27 cellular contexts compared by ENCODE assay signal in genomic region chr5:14369780-14370179, GRCh38.
"Had no signal": no experiment of that assay in that cellular context is flagged by ENCODE, and none has a peak within 500 bp of the region (broad histone marks: within the 10 kb centered on the region; RNA-seq: fewer than 3 reads in every experiment).

No MANE protein-coding gene starts in this region.

- H3K4me3 ChIP-seq: breast epithelium, left ventricle myocardium inferior, lung, mucosa of descending colon, pancreas, prostate gland, sigmoid colon, suprapubic skin, tibial nerve had no signal

- H3K27me3 Mint-ChIP-seq: activated CD4-positive, alpha-beta T cell treated with anti-CD3 and anti-CD28 coated beads for 36 hours; central memory CD8-positive, alpha-beta T cell; stimulated activated memory B cell treated with anti-CD40 and anti-IgM and Interleukin-4, amounts not matched to agents 10 μg/mL and 1 μg/mL and 100 μg/mL, for 72 hours had no signal

- H3K27ac Mint-ChIP-seq: activated CD4-positive, alpha-beta T cell treated with anti-CD3 and anti-CD28 coated beads for 36 hours; stimulated activated memory B cell treated with anti-CD40 and anti-IgM and Interleukin-4, amounts not matched to agents 10 μg/mL and 1 μg/mL and 100 μg/mL, for 72 hours had no signal

- H3K27me3 ChIP-seq: breast epithelium, pancreas, sigmoid colon, suprapubic skin, tibial nerve had no signal

- H3K9me3 Mint-ChIP-seq: central memory CD8-positive, alpha-beta T cell; neural crest cell; stimulated activated memory B cell treated with anti-CD40 and anti-IgM and Interleukin-4, amounts not matched to agents 10 μg/mL and 1 μg/mL and 100 μg/mL, for 72 hours had no signal

- FAIRE-seq: colon, endometrium, frontal cortex, pancreas, small intestine had no signal

- H3K9me3 ChIP-seq: breast epithelium, left ventricle myocardium inferior, mucosa of descending colon, pancreas, prostate gland, sigmoid colon, suprapubic skin, tibial nerve had no signal

- H3K4me1 ChIP-seq: breast epithelium, prostate gland, sigmoid colon, suprapubic skin, tibial nerve had no signal

- H3K36me3 ChIP-seq: breast epithelium had no signal

- ATAC-seq: activated CD4-positive, alpha-beta T cell treated with anti-CD3 and anti-CD28 coated beads for 36 hours; mucosa of descending colon; pancreas; stimulated activated memory B cell treated with anti-CD40 and anti-IgM and Interleukin-4, amounts not matched to agents 10 μg/mL and 1 μg/mL and 100 μg/mL, for 72 hours had no signal

- DNase-seq: activated CD4-positive, alpha-beta T cell treated with anti-CD3 and anti-CD28 coated beads for 36 hours; activated CD4-positive, alpha-beta T cell treated with anti-CD3 and anti-CD28 coated beads, Interleukin-2, amount 50 U/mL, for 48 hours; activated CD4-positive, CD25-positive, alpha-beta regulatory T cell; activated CD8-positive, alpha-beta memory T cell treated with anti-CD3 and anti-CD28 coated beads for 24 hours; activated effector memory CD4-positive, alpha-beta T cell treated with Interleukin-2 at 50 U/mL for 16 hours; activated naive CD4-positive, alpha-beta T cell treated with Interleukin-2 at 50 U/mL for 16 hours; effector CD8-positive, alpha-beta T cell; islet precursor cell; left ventricle myocardium inferior; mucosa of descending colon; pancreas; sigmoid colon; small intestine; stimulated activated CD4-positive, alpha-beta T cell treated with anti-CD3 and anti-CD28 coated beads, Interleukin-4, amount 100 ng/mL, for 4 hours; stimulated activated CD8-positive, alpha-beta memory T cell treated with anti-CD3 and anti-CD28 coated beads, Interleukin-4, amount 100 ng/mL, for 48 hours; T-helper 1 cell had no signal

- H3K27ac ChIP-seq: breast epithelium, left ventricle myocardium inferior, pancreas, prostate gland, sigmoid colon, suprapubic skin, tibial nerve had no signal

- H3K4me3 Mint-ChIP-seq: activated CD4-positive, alpha-beta T cell treated with anti-CD3 and anti-CD28 coated beads for 36 hours; central memory CD8-positive, alpha-beta T cell; neural crest cell; stimulated activated memory B cell treated with anti-CD40 and anti-IgM and Interleukin-4, amounts not matched to agents 10 μg/mL and 1 μg/mL and 100 μg/mL, for 72 hours had no signal

- H3K4me1 Mint-ChIP-seq: neural crest cell had no signal
